In genomic region chr17:49789278-49789578, GRCh38 we compare ENCODE assay signal across 9 cellular contexts. TPM values are rescaled to one million over a fixed set of nuclear protein-coding genes. Genes with fewer than 3 reads are reported as not detected.
DNase-seq lines count a peak whose midpoint lies in the region; ATAC-seq and TF ChIP-seq lines count a peak whose summit lies in the region.
"Had no signal": no experiment of that assay in that cellular context is flagged by ENCODE, and none has a peak within 500 bp of the region (broad histone marks: within the 10 kb centered on the region; RNA-seq: fewer than 3 reads in every experiment).

No MANE protein-coding gene starts in this region.

- TF ChIP-seq CTCF in AG10803 (conservative IDR thresholded peaks at IDR 0.05; ENCODE audit: low read length) (no peak), coronary artery (IDR thresholded peaks at IDR 0.05) (no peak)

- H3K36me3 ChIP-seq in Karpas-422 (ENCODE audit: insufficient read depth, low read length) = peaks cover 37% of the 10 kb centered on the region; the same call in 1 of the 2 replicates
- peaks cover 0 to 31% (median 10%) of the 10 kb centered on the region in 3 experiments for H3K36me3 ChIP-seq in naive thymus-derived CD4-positive, alpha-beta T cell (ENCODE audit: control insufficient read depth in 2 of 3, insufficient read depth in 3 of 3, low read length in 3 of 3)

- peak overlapping the region; percentile 91 to 99 (median 98) for H3K27ac Mint-ChIP-seq in naive thymus-derived CD4-positive, alpha-beta T cell

- intact Hi-C loops in naive thymus-derived CD4-positive, alpha-beta T cell (cut with micrococcal nuclease) = loop anchor here (1.0 to 10.0 kb wide), 7 partner anchors 29 to 930 kb away; partner anchors contain the start of genes ATP5MC1 (in 1 of the 2), LUC7L3 (in 1 of the 2) and PHB1 (in 1 of the 2)

- POLR2A ChIA-PET in naive thymus-derived CD4-positive, alpha-beta T cell (lab: Charles Lee) = interaction anchor here (0.8 to 6.2 kb wide), 18 partner anchors 10 to 102 kb away, joined by 3 to 70 read pairs (median 6); partner anchors contain the start of genes FAM117A and SLC35B1

- H4K20me1 ChIP-seq in Karpas-422 (ENCODE audit: insufficient read depth, low read depth, low read length) = peaks cover 35% of the 10 kb centered on the region

- no peak overlapping the region for H2AFZ ChIP-seq in Karpas-422 (ENCODE audit: low read length)

- H3K27ac ChIP-seq in Karpas-422 (ENCODE audit: low read length) (no peak overlapping the region), coronary artery (peak overlapping the region; percentile 99 to 100)
- H3K27ac ChIP-seq in naive thymus-derived CD4-positive, alpha-beta T cell (ENCODE audit: low read depth, low read length) = peak overlapping the region; percentile 98

- peak overlapping the region; percentile 92 to 99 (median 96) for H3K4me3 Mint-ChIP-seq in naive thymus-derived CD4-positive, alpha-beta T cell

- peaks cover 0 to 3% (median 0%) of the 10 kb centered on the region in 11 donors for H3K9me3 Mint-ChIP-seq in naive thymus-derived CD4-positive, alpha-beta T cell

- no peak overlapping the region for H3K9ac ChIP-seq in Karpas-422 (ENCODE audit: low read length)

- H3K9me2 ChIP-seq in Karpas-422 (replicated peaks; ENCODE audit: insufficient read depth, low read length) = peaks cover 4% of the 10 kb centered on the region

- peaks cover 50% of the 10 kb centered on the region for H3K79me2 ChIP-seq in Karpas-422 (ENCODE audit: low read length)

- no peak for DNase-seq in AG10803 (ENCODE audit: low read depth)
- no peak for DNase-seq in Karpas-422
- no peak for DNase-seq in coronary artery (ENCODE audit: low spot score)
- no peak for DNase-seq in naive thymus-derived CD4-positive, alpha-beta T cell
- DNase-seq in effector CD8-positive, alpha-beta T cell (lab: John Stamatoyannopoulos, UW) = no peak
- DNase-seq in GM19238 (ENCODE audit: insufficient read length, low spot score) = no peak

- ATAC-seq in naive thymus-derived CD4-positive, alpha-beta T cell = no peak
- ATAC-seq in GM21447 (IDR thresholded peaks at IDR 0.05; ENCODE audit: unreplicated experiment) (no peak), GM21723 (IDR thresholded peaks at IDR 0.05; ENCODE audit: unreplicated experiment) (no peak)

- peaks cover 7 to 26% (median 17%) of the 10 kb centered on the region in 5 donors for H3K36me3 Mint-ChIP-seq in naive thymus-derived CD4-positive, alpha-beta T cell

- peaks cover 39 to 67% (median 64%) of the 10 kb centered on the region in 7 donors for H3K4me1 Mint-ChIP-seq in naive thymus-derived CD4-positive, alpha-beta T cell

- H3K9me3 ChIP-seq in Karpas-422 (ENCODE audit: low read length) = no peaks in the 10 kb centered on the region
- H3K9me3 ChIP-seq in naive thymus-derived CD4-positive, alpha-beta T cell (ENCODE audit: control insufficient read depth in 2 of 3, low read length in 3 of 3) = no peaks in the 10 kb centered on the region

- H3K4me1 ChIP-seq in Karpas-422 (ENCODE audit: low read length) = peaks cover 22% of the 10 kb centered on the region
- peaks cover 17 to 30% of the 10 kb centered on the region in 2 donors for H3K4me1 ChIP-seq in naive thymus-derived CD4-positive, alpha-beta T cell (ENCODE audit: control insufficient read depth in 2 of 2, insufficient read depth in 2 of 2, low read length in 2 of 2)

- H3K27me3 ChIP-seq in Karpas-422 (ENCODE audit: low read length) = no peaks in the 10 kb centered on the region
- no peaks in the 10 kb centered on the region for H3K27me3 ChIP-seq in naive thymus-derived CD4-positive, alpha-beta T cell (ENCODE audit: control insufficient read depth in 2 of 2, insufficient read depth in 2 of 2, low read length in 2 of 2)

- H3K27me3 Mint-ChIP-seq in naive thymus-derived CD4-positive, alpha-beta T cell = peaks cover 0 to 6% (median 0%) of the 10 kb centered on the region in 5 donors

- peak overlapping the region; percentile 65 for H3K4me3 ChIP-seq in AG10803 (ENCODE audit: low read length)
- peak overlapping the region; percentile 63 for H3K4me3 ChIP-seq in Karpas-422 (ENCODE audit: low read length)
- H3K4me3 ChIP-seq in coronary artery = peak overlapping the region; percentile 100
- peak overlapping the region; percentile 98 for H3K4me3 ChIP-seq in naive thymus-derived CD4-positive, alpha-beta T cell (ENCODE audit: low read length)

- peak overlapping the region; percentile 61 for H3K4me2 ChIP-seq in Karpas-422 (ENCODE audit: low read depth, low read length, poor library complexity, severe bottlenecking)

- CTCF ChIA-PET in naive thymus-derived CD4-positive, alpha-beta T cell (lab: Charles Lee) = no interaction called here

RNA-seq across cellular contexts. Expression of gene KAT7, which starts 0.7 kb away (rescaled TPM):
- total RNA-seq in Karpas-422 (2014; rRNA removed; shearing (Covaris generic); ENCODE audit: low replicate concordance) = 14.2 and 45.8 TPM in 2 replicates
- 100 to 1,000 TPM in 4 of 5 experiments, 10 to 100 TPM in 1; 85.6 to 195 (median 132) TPM for total RNA-seq in naive thymus-derived CD4-positive, alpha-beta T cell
- 10 to 100 TPM; 39.2 to 54.8 TPM for polyA plus RNA-seq in naive thymus-derived CD4-positive, alpha-beta T cell

RNA-seq across cellular contexts. Expression of gene FAM117A, which starts 25.3 kb away (rescaled TPM):
- total RNA-seq in Karpas-422 (2014; rRNA removed; shearing (Covaris generic); ENCODE audit: low replicate concordance) = 0.52 TPM in 1 of 2 replicates, not detected in the other
- 10 to 100 TPM; 31.8 to 99.1 (median 58.5) TPM for total RNA-seq in naive thymus-derived CD4-positive, alpha-beta T cell
- 10 to 100 TPM; 47.2 to 59.0 TPM for polyA plus RNA-seq in naive thymus-derived CD4-positive, alpha-beta T cell

RNA-seq across cellular contexts. Expression of gene TAC4, which starts 58.6 kb away (rescaled TPM):
- not detected in 2 replicates for total RNA-seq in Karpas-422 (2014; rRNA removed; shearing (Covaris generic); ENCODE audit: low replicate concordance)
- total RNA-seq in naive thymus-derived CD4-positive, alpha-beta T cell = not detected
- polyA plus RNA-seq in naive thymus-derived CD4-positive, alpha-beta T cell = not detected
- total RNA-seq: LHCN-M2 had no signal

Comparison
In these comparisons a context has a peak if more than half of its experiments do, and no peak if none do; other contexts are left out.
1. RNA of gene FAM117A, which starts 25.3 kb away (total RNA-seq): 31.8 to 99.1 TPM in naive thymus-derived CD4-positive, alpha-beta T cell; 0.52 TPM in Karpas-422; every median in the first group is over 10 times any median in the second.
2. Peak in every context shown above with its lines, with median percentiles within 50 percentile points of each other: H3K4me3 ChIP-seq.